20 cellular contexts compared by ENCODE assay signal in the genomic region with DNA sequence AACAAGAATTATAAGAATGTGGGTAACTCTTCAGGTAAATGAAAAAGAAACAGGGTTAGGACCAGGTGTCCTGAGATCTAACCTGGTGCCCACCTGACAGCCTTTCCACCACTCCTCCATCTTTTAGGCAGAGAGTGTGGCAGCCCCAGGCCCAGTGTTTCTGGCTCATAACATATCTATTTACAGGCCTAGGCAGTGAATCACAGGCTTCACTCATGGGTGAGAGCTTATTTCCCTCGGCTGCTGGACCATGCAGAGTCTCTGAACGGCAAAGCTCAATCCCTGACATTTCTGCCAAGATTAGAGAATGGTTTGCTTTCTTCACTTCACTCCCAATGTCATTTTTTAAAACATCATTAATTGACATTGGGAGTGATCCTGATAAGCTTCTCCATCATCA.
DNase-seq lines count a peak whose midpoint lies in the region; ATAC-seq and TF ChIP-seq lines count a peak whose summit lies in the region.
"Had no signal": no experiment of that assay in that cellular context is flagged by ENCODE, and none has a peak within 500 bp of the region (broad histone marks: within the 10 kb centered on the region; RNA-seq: fewer than 3 reads in every experiment).

No MANE protein-coding gene starts in this region.

- H3K79me1 ChIP-seq in IMR-90 (ENCODE audit: low read depth in 1 of 2, low read length in 2 of 2): no peaks in the 10 kb centered on the region

- POLR2A ChIA-PET in IMR-90 (lab: Charles Lee; ENCODE audit: unreplicated experiment): no interaction called here

- no TSS peak for BruUV-seq in IMR-90 (replicated peaks; lab: Mats Ljungman, UMichigan)

- peaks cover 24% of the 10 kb centered on the region for H3K36me3 Mint-ChIP-seq in osteocyte (ENCODE audit: unreplicated experiment)

- TF ChIP-seq RAD21 in IMR-90 (IDR thresholded peaks at IDR 0.05; ENCODE audit: low read length): no peak

- H3K36me3 ChIP-seq in IMR-90 (ENCODE audit: control insufficient read depth, insufficient read depth, low read length): no peaks in the 10 kb centered on the region
- no peaks in the 10 kb centered on the region for H3K36me3 ChIP-seq in esophagus muscularis mucosa
- no peaks in the 10 kb centered on the region for H3K36me3 ChIP-seq in tibial artery

- TF ChIP-seq EP300 in esophagus muscularis mucosa (IDR thresholded peaks at IDR 0.05): no peak

- H3K14ac ChIP-seq in IMR-90 (replicated peaks; ENCODE audit: low read depth, low read length): no peak overlapping the region

- H3K4me1 Mint-ChIP-seq in osteocyte (ENCODE audit: unreplicated experiment): peaks cover 41% of the 10 kb centered on the region

- H3K23ac ChIP-seq in IMR-90 (ENCODE audit: low read depth, low read length): no peak overlapping the region

- H2BK5ac ChIP-seq in IMR-90 (ENCODE audit: low read depth, low read length, poor library complexity, severe bottlenecking): no peak overlapping the region

- H3K27me3 ChIP-seq in IMR-90 (ENCODE audit: control insufficient read depth, insufficient read depth, low read length) (no peaks in the 10 kb centered on the region), esophagus muscularis mucosa (no peaks in the 10 kb centered on the region), tibial artery (no peaks in the 10 kb centered on the region)

- no peaks in the 10 kb centered on the region for H4K20me1 ChIP-seq in IMR-90 (ENCODE audit: insufficient read depth, low read length)

- H3K27me3 Mint-ChIP-seq in osteocyte (ENCODE audit: unreplicated experiment): no peaks in the 10 kb centered on the region
- H3K27me3 Mint-ChIP-seq: IgD-negative memory B cell had no signal

- no peak for TF ChIP-seq POLR2A in IMR-90 (IDR thresholded peaks at IDR 0.05; ENCODE audit: low read depth, low read length)
- TF ChIP-seq POLR2A in esophagus muscularis mucosa (IDR thresholded peaks at IDR 0.05; ENCODE audit: low read depth): no peak

- H3K9me3 ChIP-seq in IMR-90 (ENCODE audit: control insufficient read depth, insufficient read depth, low read length): no peaks in the 10 kb centered on the region
- no peaks in the 10 kb centered on the region for H3K9me3 ChIP-seq in esophagus muscularis mucosa
- H3K9me3 ChIP-seq in tibial artery: no peaks in the 10 kb centered on the region
- H3K9me3 ChIP-seq: SK-N-SH had no signal

- H3K27ac Mint-ChIP-seq in osteocyte (ENCODE audit: unreplicated experiment): peak overlapping the region; percentile 44

- H2AK5ac ChIP-seq in IMR-90 (ENCODE audit: low read depth, low read length): no peak overlapping the region

- H3K9ac ChIP-seq in IMR-90 (ENCODE audit: low read depth, low read length): no peak overlapping the region
- H3K9ac ChIP-seq: KMS-11, SK-N-SH had no signal

- H2AFZ ChIP-seq in IMR-90 (replicated peaks; ENCODE audit: low read length, poor library complexity): no peak overlapping the region

- no peak overlapping the region for H3K18ac ChIP-seq in IMR-90 (ENCODE audit: low read depth, low read length)

- no peaks in the 10 kb centered on the region for H3K9me1 ChIP-seq in IMR-90 (ENCODE audit: insufficient read depth, low read length)

- no peak overlapping the region for H2AK9ac ChIP-seq in IMR-90 (replicated peaks; ENCODE audit: low read depth, low read length, poor library complexity)

- H4K5ac ChIP-seq in IMR-90 (ENCODE audit: low read depth, low read length): no peak overlapping the region

- H3K4ac ChIP-seq in IMR-90 (ENCODE audit: low read depth, low read length): no peak overlapping the region

- no peak overlapping the region for H2BK20ac ChIP-seq in IMR-90 (ENCODE audit: low read depth, low read length)

- H3K4me1 ChIP-seq in IMR-90 (ENCODE audit: control insufficient read depth, insufficient read depth, low read length) (peaks cover 2% of the 10 kb centered on the region; the same call in 1 of the 2 replicates), esophagus muscularis mucosa (peaks cover 0 to 23% (median 21%) of the 10 kb centered on the region in 4 donors), tibial artery (peaks cover 0 to 38% (median 8%) of the 10 kb centered on the region in 4 donors)

- CTCF ChIA-PET in IMR-90 (lab: Yijun Ruan, JAX): no interaction called here

- H4K8ac ChIP-seq in IMR-90 (ENCODE audit: low read depth in 2 of 2, low read length in 2 of 2): no peak overlapping the region

- no CpG with 5 or more reads among the region's 2 CpGs for WGBS in IMR-90 (ENCODE audit: extremely low coverage in 2 of 2, insufficient read length in 1 of 2), 2 experiments
- 33% methylated on average over 2 of the region's 2 CpGs for WGBS in esophagus muscularis mucosa

- H4K91ac ChIP-seq in IMR-90 (ENCODE audit: insufficient read depth, low read depth, low read length): no peak overlapping the region

- no peak overlapping the region for H3K4me3 Mint-ChIP-seq in osteocyte (ENCODE audit: unreplicated experiment)
- H3K4me3 Mint-ChIP-seq: IgD-negative memory B cell had no signal

- H3K56ac ChIP-seq in IMR-90 (ENCODE audit: extremely low read depth, insufficient read depth, low read length): no peak overlapping the region

- peak; percentile 47 for ATAC-seq in IMR-90 (ENCODE audit: low read depth)
- ATAC-seq in HG02678 (IDR thresholded peaks at IDR 0.05; ENCODE audit: unreplicated experiment): no peak
- no peak for ATAC-seq in HG02870 (IDR thresholded peaks at IDR 0.05; ENCODE audit: unreplicated experiment)

- no peak for TF ChIP-seq CTCF in IMR-90 (conservative IDR thresholded peaks at IDR 0.05; ENCODE audit: low read depth, low read length)
- TF ChIP-seq CTCF in esophagus muscularis mucosa (IDR thresholded peaks at IDR 0.05): no peak
- no peak for TF ChIP-seq CTCF in osteocyte (IDR thresholded peaks at IDR 0.05)
- no peak for TF ChIP-seq CTCF in tibial artery (IDR thresholded peaks at IDR 0.05)

- H3K4me3 ChIP-seq in IMR-90 (ENCODE audit: insufficient read depth, low read depth, low read length) (no peak overlapping the region), esophagus muscularis mucosa (no peak overlapping the region), tibial artery (no peak overlapping the region)

- dilution Hi-C loops in IMR-90 (cut with HindIII; ENCODE audit: low sequenced_read_pairs, unreplicated experiment): no loop called here

- in situ Hi-C loops in IMR-90 (cut with MboI; ENCODE audit: low sequenced_read_pairs): no loop called here

- DNase-seq in IMR-90 (peak; percentile 30), esophagus muscularis mucosa (ENCODE audit: extremely low spot score) (peak; percentile 72), osteocyte (ENCODE audit: extremely low spot score, unreplicated experiment) (no peak), tibial artery (no peak), NCI-H526 treated with DMSO at 0.1 percent for 48 hours (lab: John Stamatoyannopoulos, UW) (no peak)
- DNase-seq: Calu3, DMS79 treated with DMSO at 0.1 percent for 48 hours, H7, MM.1S, NCI-H1417, NCI-H1694, NCI-H2081, NCI-H226, NCI-H510A treated with DMSO at 0.1 percent for 48 hours, NCI-H774, SK-N-SH had no signal

- no peak overlapping the region for H3K4me2 ChIP-seq in IMR-90 (ENCODE audit: low read depth, low read length)
- H3K4me2 ChIP-seq: KMS-11, SK-N-SH had no signal

- H3K27ac ChIP-seq in IMR-90 (ENCODE audit: insufficient read depth, low read length) (no peak overlapping the region), esophagus muscularis mucosa (replicated peaks in 1 of 4) (peak overlapping the region in 1 of 4 donors; percentile 22), tibial artery (peak overlapping the region; percentile 19 to 23)
- H3K27ac ChIP-seq: KMS-11 had no signal

- intact Hi-C loops in IMR-90 (cut with micrococcal nuclease) (no loop called here), esophagus muscularis mucosa (cut with DNase I) (no loop called here), tibial artery (cut with DNase I; ENCODE audit: low total_unique reads) (no loop called here)

- H2BK15ac ChIP-seq in IMR-90 (ENCODE audit: low read depth, low read length): no peak overlapping the region

- peaks cover 5% of the 10 kb centered on the region for H3K9me3 Mint-ChIP-seq in osteocyte (ENCODE audit: unreplicated experiment)
- H3K9me3 Mint-ChIP-seq: IgD-negative memory B cell had no signal

- H2BK120ac ChIP-seq in IMR-90 (ENCODE audit: low read depth, low read length): no peak overlapping the region

TF ChIP-seq in IMR-90, 13 proteins besides CTCF, POLR2A, EP300 and RAD21:
- TF ChIP-seq BHLHE40 (IDR thresholded peaks at IDR 0.05; ENCODE audit: low read depth, low read length): no peak
- TF ChIP-seq, protein P1, sequence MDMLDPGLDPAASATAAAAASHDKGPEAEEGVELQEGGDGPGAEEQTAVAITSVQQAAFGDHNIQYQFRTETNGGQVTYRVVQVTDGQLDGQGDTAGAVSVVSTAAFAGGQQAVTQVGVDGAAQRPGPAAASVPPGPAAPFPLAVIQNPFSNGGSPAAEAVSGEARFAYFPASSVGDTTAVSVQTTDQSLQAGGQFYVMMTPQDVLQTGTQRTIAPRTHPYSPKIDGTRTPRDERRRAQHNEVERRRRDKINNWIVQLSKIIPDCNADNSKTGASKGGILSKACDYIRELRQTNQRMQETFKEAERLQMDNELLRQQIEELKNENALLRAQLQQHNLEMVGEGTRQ (IDR thresholded peaks at IDR 0.05; ENCODE audit: low read depth, low read length): no peak
- no peak for TF ChIP-seq CHD1 (IDR thresholded peaks at IDR 0.05; ENCODE audit: low read depth, low read length)
- no peak for TF ChIP-seq MAZ (IDR thresholded peaks at IDR 0.05; ENCODE audit: borderline replicate concordance, low read depth, low read length)
- no peak for TF ChIP-seq SMC3 (IDR thresholded peaks at IDR 0.05; ENCODE audit: low read depth, low read length)
- no peak for TF ChIP-seq CEBPB (IDR thresholded peaks at IDR 0.05; ENCODE audit: low read depth, low read length)
- TF ChIP-seq, protein P2, sequence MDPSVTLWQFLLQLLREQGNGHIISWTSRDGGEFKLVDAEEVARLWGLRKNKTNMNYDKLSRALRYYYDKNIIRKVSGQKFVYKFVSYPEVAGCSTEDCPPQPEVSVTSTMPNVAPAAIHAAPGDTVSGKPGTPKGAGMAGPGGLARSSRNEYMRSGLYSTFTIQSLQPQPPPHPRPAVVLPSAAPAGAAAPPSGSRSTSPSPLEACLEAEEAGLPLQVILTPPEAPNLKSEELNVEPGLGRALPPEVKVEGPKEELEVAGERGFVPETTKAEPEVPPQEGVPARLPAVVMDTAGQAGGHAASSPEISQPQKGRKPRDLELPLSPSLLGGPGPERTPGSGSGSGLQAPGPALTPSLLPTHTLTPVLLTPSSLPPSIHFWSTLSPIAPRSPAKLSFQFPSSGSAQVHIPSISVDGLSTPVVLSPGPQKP (IDR thresholded peaks at IDR 0.05; ENCODE audit: borderline replicate concordance, low read depth, low read length): no peak
- no peak for TF ChIP-seq RCOR1 (IDR thresholded peaks at IDR 0.05; ENCODE audit: insufficient replicate concordance, low read length)
- no peak for TF ChIP-seq MAFK (IDR thresholded peaks at IDR 0.05; ENCODE audit: low read depth, low read length)
- TF ChIP-seq FOS (IDR thresholded peaks at IDR 0.05; ENCODE audit: low read depth, low read length): no peak
- no peak for TF ChIP-seq NFE2L2 (IDR thresholded peaks at IDR 0.05; ENCODE audit: low read depth, low read length)
- TF ChIP-seq RFX5 (IDR thresholded peaks at IDR 0.05; ENCODE audit: low read depth, low read length): no peak
- no peak for TF ChIP-seq MXI1 (IDR thresholded peaks at IDR 0.05; ENCODE audit: borderline replicate concordance, low read depth, low read length)

Comparison
In these comparisons a context has a peak if more than half of its experiments do, and no peak if none do; other contexts are left out.
1. DNase-seq: peak in IMR-90 (single experiment) and esophagus muscularis mucosa (single experiment); none in osteocyte (single experiment), tibial artery (0 of 2) and NCI-H526 treated with DMSO at 0.1 percent for 48 hours (single experiment).